Comparison of ENCODE assay signal across 2 cellular contexts in genomic region chr17:65659512-65659911, GRCh38.
A peak's percentile ranks its signal among the peaks of the same experiment; 100 is the strongest.
TF ChIP-seq lines count a peak whose summit lies in the region.

No MANE protein-coding gene starts in this region.

TF ChIP-seq in GM23338, 12 proteins besides CTCF, POLR2A, EP300 and RAD21:
- TF ChIP-seq ZNF114 (CRISPR knock-in tag; IDR thresholded peaks at IDR 0.05) (no peak), ZNF331 (CRISPR knock-in tag; IDR thresholded peaks at IDR 0.05; ENCODE audit: low read depth) (no peak), ZNF462 (CRISPR knock-in tag; IDR thresholded peaks at IDR 0.05) (no peak)

TF ChIP-seq in K562, 482 proteins besides CTCF, POLR2A, EP300 and RAD21:
- TF ChIP-seq MAFK (IDR thresholded peaks at IDR 0.05; ENCODE audit: low read length): no peak
- TF ChIP-seq SETDB1 (IDR thresholded peaks at IDR 0.05; ENCODE audit: low read length): no peak
- TF ChIP-seq ZNF707 (CRISPR knock-in tag; conservative IDR thresholded peaks at IDR 0.05): no peak
- no peak for TF ChIP-seq PTBP1 (IDR thresholded peaks at IDR 0.05; ENCODE audit: low read depth, low read length)
- no peak for TF ChIP-seq KDM5B (IDR thresholded peaks at IDR 0.05; ENCODE audit: insufficient replicate concordance, low read depth, low read length)
- peak; percentile 58; the same call in 1 of the 2 replicates for TF ChIP-seq ATF7 (IDR thresholded peaks at IDR 0.05)
- no peak for TF ChIP-seq GATAD2B (IDR thresholded peaks at IDR 0.05; ENCODE audit: borderline replicate concordance)
- peak; percentile 75 for TF ChIP-seq ATF3 (IDR thresholded peaks at IDR 0.05)
- TF ChIP-seq ATF3 (CRISPR knock-in tag; conservative IDR thresholded peaks at IDR 0.05): no peak
- TF ChIP-seq CGGBP1 (CRISPR knock-in tag; IDR thresholded peaks at IDR 0.05): no peak
- TF ChIP-seq ATF1 (CRISPR knock-in tag; IDR thresholded peaks at IDR 0.05): no peak
- peak; percentile 72 for TF ChIP-seq ATF1 (tag; IDR thresholded peaks at IDR 0.05)
